26 cellular contexts compared by ENCODE assay signal in the genomic region with DNA sequence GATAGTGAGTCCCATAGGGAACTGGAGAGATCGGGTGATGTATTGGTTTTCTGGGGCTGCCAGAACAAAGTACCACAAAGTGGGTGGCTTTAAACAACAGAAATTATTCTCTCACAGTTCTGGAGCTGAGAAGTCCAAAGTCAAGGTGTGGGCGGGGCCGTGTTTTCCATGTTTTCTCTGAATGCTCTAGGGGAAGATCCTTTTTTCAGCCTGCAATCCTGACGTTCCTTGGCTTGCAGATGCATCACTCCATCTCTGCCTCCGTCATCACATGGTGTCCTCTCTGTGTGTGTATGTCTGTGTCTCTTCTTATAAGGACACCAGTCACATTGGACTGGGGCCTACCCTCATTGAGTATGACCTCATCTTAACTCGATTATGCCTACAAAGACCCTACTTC. TPM values are rescaled to one million over a fixed set of nuclear protein-coding genes. Genes with fewer than 3 reads are reported as not detected.
"Had no signal": no experiment of that assay in that cellular context is flagged by ENCODE, and none has a peak within 500 bp of the region (broad histone marks: within the 10 kb centered on the region; RNA-seq: fewer than 3 reads in every experiment).

No MANE protein-coding gene starts in this region.

- H3K27ac Mint-ChIP-seq: IgD-negative memory B cell had no signal

- FAIRE-seq: HTR-8/SVneo, K562, RCC 7860 had no signal

- H3K4me3 ChIP-seq: K562, SJSA1 had no signal

- H3K4me3 Mint-ChIP-seq: IgD-negative memory B cell had no signal

- DNase-seq: Kasumi-1, MV-4-11, NCI-H1048, NCI-H1105, NCI-H1417, NCI-H1436 treated with DMSO at 0.1 percent for 48 hours, NCI-H1694, NCI-H187 treated with DMSO at 0.1 percent for 48 hours, NCI-H2029 treated with DMSO at 0.1 percent for 48 hours, NCI-H2227 treated with DMSO at 0.1 percent for 48 hours, NCI-H510A, NCI-H524 treated with DMSO at 0.1 percent for 48 hours, NCI-H69, NCI-H774, Right ventricle myocardium superior, RPMI8226, SIG-M5, SK-N-SH, SW 1271 had no signal

- H3K36me3 Mint-ChIP-seq: IgD-negative memory B cell had no signal

- H3K9me3 ChIP-seq: SJSA1, SK-N-SH had no signal

- H3K36me3 ChIP-seq: SJSA1 had no signal

- H3K27me3 ChIP-seq: SJSA1 had no signal

- H3K27ac ChIP-seq: HL-60, KMS-11, SJSA1 had no signal

- H3K4me2 ChIP-seq: KMS-11, SK-N-SH had no signal

- ATAC-seq: K562 had no signal

- H3K4me1 ChIP-seq: SJSA1 had no signal

- H3K4me1 Mint-ChIP-seq: IgD-negative memory B cell had no signal

- H3K9ac ChIP-seq: KMS-11, SK-N-SH had no signal

RNA-seq across cellular contexts. Expression of a gene that starts 7.9 kb away (rescaled TPM):
- total RNA-seq: K562, SJSA1 had no signal
